ENCODE assay signal across 12 cellular contexts in the genomic region with DNA sequence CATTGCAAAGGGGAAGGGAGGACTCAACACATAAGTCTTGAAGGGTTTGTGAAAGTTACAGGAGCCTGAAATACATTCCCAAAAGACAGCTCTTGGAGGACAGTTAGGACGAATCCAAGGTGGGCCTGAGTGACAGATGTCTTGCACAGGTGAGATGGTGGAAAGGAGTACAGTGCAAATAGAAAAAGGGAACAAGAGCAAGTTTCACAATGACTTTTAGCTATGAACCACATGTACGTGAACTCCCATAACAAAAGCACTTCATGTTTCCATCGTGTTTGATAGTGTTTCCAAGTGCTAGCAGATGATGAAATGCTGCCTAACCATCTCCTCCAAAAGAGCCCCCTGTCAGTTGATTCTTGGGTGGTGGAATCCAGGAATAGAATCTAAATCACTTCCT. TPM values are rescaled to one million over a fixed set of nuclear protein-coding genes. Genes with fewer than 3 reads are reported as not detected.
DNase-seq lines count a peak whose midpoint lies in the region; ATAC-seq and TF ChIP-seq lines count a peak whose summit lies in the region.
"Had no signal": no experiment of that assay in that cellular context is flagged by ENCODE, and none has a peak within 500 bp of the region (broad histone marks: within the 10 kb centered on the region; RNA-seq: fewer than 3 reads in every experiment).

No MANE protein-coding gene starts in this region.

- H3K4me2 ChIP-seq in SK-N-SH, result no peak overlapping the region

- TF ChIP-seq EP300 in upper lobe of left lung (IDR thresholded peaks at IDR 0.05) (no peak), SK-N-SH (IDR thresholded peaks at IDR 0.05; ENCODE audit: borderline replicate concordance in 1 of 2, low read depth in 1 of 2, low read length in 1 of 2) (no peak)

- no peak overlapping the region for H2AFZ ChIP-seq in SK-N-SH (ENCODE audit: low read depth)

- peak overlapping the region; percentile 6 to 22 for H3K4me3 Mint-ChIP-seq in activated T-cell treated with anti-CD3 and anti-CD28 coated beads, Interleukin-2, amount 50 U/mL, for 72 hours

- peaks cover 7% of the 10 kb centered on the region in 2 donors for H3K36me3 Mint-ChIP-seq in activated T-cell treated with anti-CD3 and anti-CD28 coated beads, Interleukin-2, amount 50 U/mL, for 72 hours (ENCODE audit: insufficient read depth in 2 of 2)

- H3K4me1 Mint-ChIP-seq in activated T-cell treated with anti-CD3 and anti-CD28 coated beads, Interleukin-2, amount 50 U/mL, for 72 hours (ENCODE audit: low read depth), result peaks cover 69% of the 10 kb centered on the region

- H3K27me3 ChIP-seq in upper lobe of left lung, result no peaks in the 10 kb centered on the region
- peaks cover 6% of the 10 kb centered on the region; the same call in 1 of the 2 replicates for H3K27me3 ChIP-seq in SK-N-SH (ENCODE audit: insufficient read depth)

- POLR2A ChIA-PET in RWPE1 (lab: Yijun Ruan, JAX; ENCODE audit: low non-redundant PET) (no interaction called here), SK-N-SH (lab: Yijun Ruan, JAX) (no interaction called here)

- H3K27me3 Mint-ChIP-seq in activated T-cell treated with anti-CD3 and anti-CD28 coated beads, Interleukin-2, amount 50 U/mL, for 72 hours (ENCODE audit: low read depth), result peaks cover 13% of the 10 kb centered on the region

- WGBS in upper lobe of left lung, 2 donors, result 49 to 50% methylated on average over 3 of the region's 3 CpGs
- 0% methylated on average over 3 of the region's 3 CpGs for WGBS in SK-N-SH (ENCODE audit: low lambda C conversion rate)

- no peaks in the 10 kb centered on the region for H3K36me3 ChIP-seq in upper lobe of left lung
- H3K36me3 ChIP-seq in SK-N-SH (replicated peaks in 1 of 2; ENCODE audit: control insufficient read depth in 1 of 2, insufficient read depth in 2 of 2, low read length in 1 of 2), result no peaks in the 10 kb centered on the region

- H3K9me3 ChIP-seq in upper lobe of left lung, result no peaks in the 10 kb centered on the region
- no peaks in the 10 kb centered on the region for H3K9me3 ChIP-seq in SK-N-SH

- H3F3A ChIP-seq in SK-N-SH (replicated peaks; ENCODE audit: insufficient read depth), result no peaks in the 10 kb centered on the region

- H3K79me2 ChIP-seq in SK-N-SH (ENCODE audit: insufficient read depth), result no peaks in the 10 kb centered on the region

- peak; percentile 75 to 82 for ATAC-seq in activated T-cell treated with anti-CD3 and anti-CD28 coated beads, Interleukin-2, amount 50 U/mL, for 72 hours (replicated peaks in 1 of 2)
- ATAC-seq in HG02938 (IDR thresholded peaks at IDR 0.05; ENCODE audit: unreplicated experiment), result peak; percentile 93
- no peak for ATAC-seq in upper lobe of left lung (ENCODE audit: low FRiP score in 2 of 2)

- TF ChIP-seq CTCF in upper lobe of left lung (IDR thresholded peaks at IDR 0.05) (no peak), RWPE1 (conservative IDR thresholded peaks at IDR 0.05; ENCODE audit: low read depth) (no peak), SK-N-SH (IDR thresholded peaks at IDR 0.05) (no peak)

- H4K20me1 ChIP-seq in SK-N-SH (ENCODE audit: insufficient read depth), result no peaks in the 10 kb centered on the region

- TF ChIP-seq RAD21 in SK-N-SH (IDR thresholded peaks at IDR 0.05; ENCODE audit: low read length), result no peak

- H3K27ac ChIP-seq in upper lobe of left lung (peak overlapping the region in 3 of 4 donors; percentile 46 to 76 (median 52)), RWPE1 (no peak overlapping the region), SK-N-SH (ENCODE audit: low read depth in 2 of 2, low read length in 1 of 2) (no peak overlapping the region)

- H3K4me1 ChIP-seq in upper lobe of left lung, result no peaks in the 10 kb centered on the region
- no peaks in the 10 kb centered on the region for H3K4me1 ChIP-seq in SK-N-SH (ENCODE audit: control insufficient read depth in 1 of 2, insufficient read depth in 2 of 2, low read depth in 1 of 2, low read length in 1 of 2)

- no peak for DNase-seq in activated T-cell treated with anti-CD3 and anti-CD28 coated beads, Interleukin-2, amount 50 U/mL, for 72 hours
- DNase-seq in activated T-cell treated with anti-CD3 and anti-CD28 coated beads, Interleukin-2, amount 50 U/mL, for 48 hours, result no peak
- DNase-seq in NOMO-1 (lab: John Stamatoyannopoulos, UW; ENCODE audit: unreplicated experiment in 2 of 2), result peak; percentile 57 to 92
- DNase-seq in upper lobe of left lung, result no peak
- DNase-seq in RWPE1 (ENCODE audit: low spot score), result no peak
- no peak for DNase-seq in SK-N-SH
- no peak for DNase-seq in DMS153 (lab: John Stamatoyannopoulos, UW)
- DNase-seq: activated CD8-positive, alpha-beta memory T cell treated with anti-CD3 and anti-CD28 coated beads for 24 hours; NCI-H526 treated with DMSO at 0.1 percent for 48 hours had no signal

- CTCF ChIA-PET in RWPE1 (lab: Yijun Ruan, JAX) (interaction anchor here (0.9 kb wide), 1 partner anchor 18 kb away, joined by 3 read pairs; no protein-coding TSS in a partner anchor), SK-N-SH (lab: Yijun Ruan, JAX) (no interaction called here)

- TF ChIP-seq POLR2A in upper lobe of left lung (IDR thresholded peaks at IDR 0.05), result no peak

- no peak overlapping the region for H3K9ac ChIP-seq in SK-N-SH

- H3K4me3 ChIP-seq in upper lobe of left lung (no peak overlapping the region), SK-N-SH (ENCODE audit: low read depth in 2 of 2, low read length in 1 of 2) (no peak overlapping the region)
- H3K4me3 ChIP-seq: skin epidermis had no signal

- no peaks in the 10 kb centered on the region for H3K9me3 Mint-ChIP-seq in activated T-cell treated with anti-CD3 and anti-CD28 coated beads, Interleukin-2, amount 50 U/mL, for 72 hours

- H3K9me2 ChIP-seq in SK-N-SH, result no peaks in the 10 kb centered on the region; the same call in 1 of the 2 replicates

- no peak overlapping the region for H3K27ac Mint-ChIP-seq in activated T-cell treated with anti-CD3 and anti-CD28 coated beads, Interleukin-2, amount 50 U/mL, for 72 hours

TF ChIP-seq in SK-N-SH, 30 proteins besides CTCF, POLR2A, EP300 and RAD21:
- TF ChIP-seq RFX5 (IDR thresholded peaks at IDR 0.05; ENCODE audit: low read length), result no peak
- TF ChIP-seq, protein P1, sequence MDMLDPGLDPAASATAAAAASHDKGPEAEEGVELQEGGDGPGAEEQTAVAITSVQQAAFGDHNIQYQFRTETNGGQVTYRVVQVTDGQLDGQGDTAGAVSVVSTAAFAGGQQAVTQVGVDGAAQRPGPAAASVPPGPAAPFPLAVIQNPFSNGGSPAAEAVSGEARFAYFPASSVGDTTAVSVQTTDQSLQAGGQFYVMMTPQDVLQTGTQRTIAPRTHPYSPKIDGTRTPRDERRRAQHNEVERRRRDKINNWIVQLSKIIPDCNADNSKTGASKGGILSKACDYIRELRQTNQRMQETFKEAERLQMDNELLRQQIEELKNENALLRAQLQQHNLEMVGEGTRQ (IDR thresholded peaks at IDR 0.05; ENCODE audit: borderline replicate concordance, low read depth, low read length), result no peak
- TF ChIP-seq IRF3 (IDR thresholded peaks at IDR 0.05; ENCODE audit: low read depth, low read length), result no peak
- TF ChIP-seq USF1 (IDR thresholded peaks at IDR 0.05; ENCODE audit: borderline replicate concordance, low read depth), result no peak
- TF ChIP-seq POLR2AphosphoS5 (IDR thresholded peaks at IDR 0.05; ENCODE audit: low read depth, low read length), result no peak
- no peak for TF ChIP-seq FOXM1 (IDR thresholded peaks at IDR 0.05; ENCODE audit: low read depth)
- TF ChIP-seq TCF12 (IDR thresholded peaks at IDR 0.05), result no peak
- no peak for TF ChIP-seq TAF1 (IDR thresholded peaks at IDR 0.05; ENCODE audit: borderline replicate concordance, low read depth, low read length)
- TF ChIP-seq GATA2 (CRISPR knock-in tag; IDR thresholded peaks at IDR 0.05), result no peak
- TF ChIP-seq NFIC (IDR thresholded peaks at IDR 0.05; ENCODE audit: borderline replicate concordance), result no peak
- TF ChIP-seq ELF1 (IDR thresholded peaks at IDR 0.05), result no peak
- TF ChIP-seq SIN3A (IDR thresholded peaks at IDR 0.05; ENCODE audit: borderline replicate concordance, low read depth, low read length), result no peak
- TF ChIP-seq FOSL2 (IDR thresholded peaks at IDR 0.05; ENCODE audit: borderline replicate concordance, low read depth), result no peak

RNA-seq across cellular contexts. Expression of gene IL18RAP, which starts 1.8 kb away (rescaled TPM):
- total RNA-seq in activated T-cell treated with anti-CD3 and anti-CD28 coated beads, Interleukin-2, amount 50 U/mL, for 72 hours, result 1 to 10 TPM; 7.6 to 9.5 TPM
- total RNA-seq in upper lobe of left lung, result 10 to 100 TPM in 3 of 6 donors, 1 to 10 TPM in 3; 8.0 to 16.3 (median 10.9) TPM
- not detected in 2 replicates for polyA plus RNA-seq in SK-N-SH (2012; rRNA removed)
- polyA plus RNA-seq in SK-N-SH (2012; cell fraction: cytosol; rRNA removed), result not detected in 2 replicates
- polyA plus RNA-seq in SK-N-SH (2012; cell fraction: nucleus; rRNA removed), result not detected in 2 replicates
- total RNA-seq: kidney epithelial cell had no signal

RNA-seq across cellular contexts. Expression of gene SLC9A4, which starts 48.3 kb away (rescaled TPM):
- under 1 TPM in 1 of 2 donors, not detected in 1; 0.14 TPM for total RNA-seq in activated T-cell treated with anti-CD3 and anti-CD28 coated beads, Interleukin-2, amount 50 U/mL, for 72 hours
- not detected for total RNA-seq in upper lobe of left lung
- 0.07 and 0.11 TPM in 2 replicates for polyA plus RNA-seq in SK-N-SH (2012; rRNA removed)
- 0.10 and 0.12 TPM in 2 replicates for polyA plus RNA-seq in SK-N-SH (2012; cell fraction: cytosol; rRNA removed)
- 0.15 TPM in 1 of 2 replicates, not detected in the other for polyA plus RNA-seq in SK-N-SH (2012; cell fraction: nucleus; rRNA removed)

Comparison
In these comparisons a context has a peak if more than half of its experiments do, and no peak if none do; other contexts are left out.
1. ATAC-seq: peak in activated T-cell treated with anti-CD3 and anti-CD28 coated beads, Interleukin-2, amount 50 U/mL, for 72 hours (2 of 2) and HG02938 (single experiment); none in upper lobe of left lung (0 of 2).
2. DNase-seq: peak in NOMO-1 (2 of 2); none in activated T-cell treated with anti-CD3 and anti-CD28 coated beads, Interleukin-2, amount 50 U/mL, for 72 hours (0 of 2), activated T-cell treated with anti-CD3 and anti-CD28 coated beads, Interleukin-2, amount 50 U/mL, for 48 hours (0 of 2), upper lobe of left lung (0 of 2), RWPE1 (single experiment), SK-N-SH (single experiment) and DMS153 (single experiment).
3. H3K27ac ChIP-seq: peak in upper lobe of left lung (3 of 4); none in RWPE1 (single experiment) and SK-N-SH (0 of 2).